Comparison of ENCODE assay signal across 25 cellular contexts in the genomic region with DNA sequence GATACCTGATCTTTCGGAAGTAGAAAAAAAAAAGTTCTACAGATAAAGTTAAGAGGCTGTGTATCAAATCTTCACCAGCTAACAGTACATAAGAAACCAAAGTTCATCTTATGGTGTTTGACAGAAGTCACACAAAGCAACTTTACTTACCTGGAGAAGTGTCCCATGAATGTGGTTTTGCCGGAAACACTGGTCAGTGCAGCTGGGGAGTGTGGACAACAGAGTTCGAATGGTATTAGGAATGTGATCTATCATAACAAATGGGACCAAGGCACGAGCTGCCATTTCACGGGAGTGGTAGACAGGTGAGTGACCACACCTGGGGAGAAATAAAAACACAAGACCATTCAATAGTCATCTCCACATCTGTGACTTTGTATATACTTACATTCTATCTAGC.
DNase-seq lines count a peak whose midpoint lies in the region; ATAC-seq and TF ChIP-seq lines count a peak whose summit lies in the region.
"Had no signal": no experiment of that assay in that cellular context is flagged by ENCODE, and none has a peak within 500 bp of the region (broad histone marks: within the 10 kb centered on the region; RNA-seq: fewer than 3 reads in every experiment).

No MANE protein-coding gene starts in this region.

- no peak for DNase-seq in right lobe of liver
- DNase-seq in hepatocyte (ENCODE audit: low spot score): no peak
- no peak for DNase-seq in thoracic aorta (ENCODE audit: low spot score)
- DNase-seq in hippocampal formation (lab: John Stamatoyannopoulos, UW): no peak
- DNase-seq in breast epithelium (ENCODE audit: low spot score in 2 of 2): no peak
- DNase-seq in T-cell: no peak
- DNase-seq in OCI-M2 (lab: John Stamatoyannopoulos, UW; ENCODE audit: unreplicated experiment): no peak
- DNase-seq: 8988T, ACHN, DMS153, DND-41, GOT3, HFFc6, NCI-H1092, NCI-H1417 treated with DMSO at 0.1 percent for 48 hours, NCI-H1694 treated with DMSO at 0.1 percent for 48 hours, NCI-H2081, NCI-H2227 treated with DMSO at 0.1 percent for 48 hours, NCI-H69, SHP77 had no signal

- H3K4me2 ChIP-seq in hepatocyte: peak overlapping the region; percentile 12

- intact Hi-C loops in right lobe of liver (cut with DNase I): no loop called here
- intact Hi-C loops in breast epithelium (cut with DNase I; ENCODE audit: low total_unique reads): loop anchor here (5.0 kb wide), 1 partner anchor 91 kb away; no protein-coding TSS in a partner anchor

- H3K4me3 Mint-ChIP-seq in T-cell: no peak overlapping the region
- H3K4me3 Mint-ChIP-seq: HFFc6, IgD-negative memory B cell had no signal

- WGBS in liver: 97% methylated on average over 5 of the region's 5 CpGs
- WGBS in right lobe of liver (ENCODE audit: insufficient coverage, low coverage, low lambda C conversion rate, missing lambda C conversion rate): 38% methylated on average over 1 of the region's 5 CpGs
- 91% methylated on average over 5 of the region's 5 CpGs for WGBS in hepatocyte (ENCODE audit: low lambda C conversion rate, missing lambda C conversion rate)

- H3K9me3 Mint-ChIP-seq in T-cell: no peaks in the 10 kb centered on the region
- H3K9me3 Mint-ChIP-seq: HFFc6, IgD-negative memory B cell had no signal

- H3K9me3 ChIP-seq in liver (ENCODE audit: control insufficient read depth in 4 of 4, low read length in 3 of 4): no peaks in the 10 kb centered on the region
- no peaks in the 10 kb centered on the region for H3K9me3 ChIP-seq in right lobe of liver
- H3K9me3 ChIP-seq in hepatocyte (ENCODE audit: low read depth): no peaks in the 10 kb centered on the region
- H3K9me3 ChIP-seq in thoracic aorta: no peaks in the 10 kb centered on the region
- H3K9me3 ChIP-seq in breast epithelium: no peaks in the 10 kb centered on the region
- H3K9me3 ChIP-seq: HAP-1 had no signal

- no peak overlapping the region for H2AFZ ChIP-seq in hepatocyte

- TF ChIP-seq RAD21 in liver (IDR thresholded peaks at IDR 0.05): no peak

- ATAC-seq in right lobe of liver (no peak), thoracic aorta (ENCODE audit: insufficient number of reproducible peaks, low FRiP score, low read depth) (no peak), T-cell (replicated peaks in 1 of 4) (no peak)
- ATAC-seq: Panc1 had no signal

- H3K4me3 ChIP-seq in liver (ENCODE audit: low read depth in 1 of 3, low read length in 3 of 3) (no peak overlapping the region), right lobe of liver (no peak overlapping the region), hepatocyte (no peak overlapping the region), thoracic aorta (no peak overlapping the region), breast epithelium (no peak overlapping the region)
- H3K4me3 ChIP-seq: HAP-1 had no signal

- H3K27me3 Mint-ChIP-seq in T-cell: no peaks in the 10 kb centered on the region
- H3K27me3 Mint-ChIP-seq: IgD-negative memory B cell had no signal

- H3K27ac ChIP-seq in liver (ENCODE audit: low read depth in 1 of 2, low read length in 2 of 2): peak overlapping the region; percentile 5 to 19
- peak overlapping the region in 1 of 3 donors; percentile 37 for H3K27ac ChIP-seq in right lobe of liver
- peak overlapping the region; percentile 21 for H3K27ac ChIP-seq in hepatocyte
- peak overlapping the region; percentile 56 to 67 for H3K27ac ChIP-seq in thoracic aorta
- H3K27ac ChIP-seq in breast epithelium: peak overlapping the region in 1 of 2 donors; percentile 11
- H3K27ac ChIP-seq: RWPE1 had no signal

- H3K27me3 ChIP-seq in liver (ENCODE audit: control insufficient read depth in 4 of 4, insufficient read depth in 4 of 4, low read length in 3 of 4) (no peaks in the 10 kb centered on the region), right lobe of liver (no peaks in the 10 kb centered on the region), hepatocyte (no peaks in the 10 kb centered on the region), thoracic aorta (replicated peaks; ENCODE audit: insufficient read depth) (no peaks in the 10 kb centered on the region), breast epithelium (no peaks in the 10 kb centered on the region)

- no peak for TF ChIP-seq CTCF in liver (IDR thresholded peaks at IDR 0.05; ENCODE audit: low read depth, low read length, missing input control)
- TF ChIP-seq CTCF in right lobe of liver (IDR thresholded peaks at IDR 0.05): no peak
- no peak for TF ChIP-seq CTCF in hepatocyte (IDR thresholded peaks at IDR 0.05; ENCODE audit: poor library complexity)
- no peak for TF ChIP-seq CTCF in thoracic aorta (IDR thresholded peaks at IDR 0.05)
- no peak for TF ChIP-seq CTCF in breast epithelium (IDR thresholded peaks at IDR 0.05)

- H3K9ac ChIP-seq in liver (ENCODE audit: low read depth in 1 of 2, low read length in 2 of 2): no peak overlapping the region

- H3K36me3 ChIP-seq in liver (ENCODE audit: control insufficient read depth in 4 of 4, insufficient read depth in 3 of 4, low read depth in 1 of 4, low read length in 3 of 4) (peaks cover 0 to under 1% (median 0%) of the 10 kb centered on the region in 4 donors), right lobe of liver (no peaks in the 10 kb centered on the region), hepatocyte (replicated peaks; ENCODE audit: insufficient read depth, low read depth) (no peaks in the 10 kb centered on the region), thoracic aorta (no peaks in the 10 kb centered on the region), breast epithelium (no peaks in the 10 kb centered on the region)
- H3K36me3 ChIP-seq: HAP-1 had no signal

- no peak overlapping the region for H3K27ac Mint-ChIP-seq in T-cell
- H3K27ac Mint-ChIP-seq: HFFc6, IgD-negative memory B cell had no signal

- peaks cover 0 to 6% (median 2%) of the 10 kb centered on the region in 3 donors for H3K4me1 Mint-ChIP-seq in T-cell

- no peaks in the 10 kb centered on the region for H3K9me2 ChIP-seq in hepatocyte (replicated peaks; ENCODE audit: insufficient read depth)

- no peaks in the 10 kb centered on the region for H4K20me1 ChIP-seq in hepatocyte (ENCODE audit: insufficient read depth, poor library complexity, severe bottlenecking)

- TF ChIP-seq POLR2A in right lobe of liver (IDR thresholded peaks at IDR 0.05): no peak
- TF ChIP-seq POLR2A in breast epithelium (IDR thresholded peaks at IDR 0.05): no peak

- CTCF ChIA-PET in T-cell (lab: Charles Lee): no interaction called here

- H3K4me1 ChIP-seq in liver (ENCODE audit: control insufficient read depth in 4 of 4, insufficient read depth in 4 of 4, low read length in 3 of 4) (peaks cover 0 to 3% (median 1%) of the 10 kb centered on the region in 4 donors), right lobe of liver (peaks cover 0 to 4% (median 0%) of the 10 kb centered on the region in 4 donors), hepatocyte (ENCODE audit: insufficient read depth) (peaks cover 22% of the 10 kb centered on the region), thoracic aorta (ENCODE audit: control insufficient read depth in 1 of 2, low read depth in 2 of 2) (peaks cover 17 to 52% of the 10 kb centered on the region in 2 donors), breast epithelium (no peaks in the 10 kb centered on the region)

- no peaks in the 10 kb centered on the region for H3K79me2 ChIP-seq in hepatocyte

- POLR2A ChIA-PET in T-cell (lab: Charles Lee): interaction anchor here in 1 of 2 donors (0.5 kb wide), 1 partner anchor 179 kb away, joined by 4 read pairs; no protein-coding TSS in a partner anchor

- H3K36me3 Mint-ChIP-seq in T-cell: peaks cover 64% of the 10 kb centered on the region

TF ChIP-seq in liver, 16 proteins besides CTCF, POLR2A, EP300 and RAD21:
- TF ChIP-seq YY1 (IDR thresholded peaks at IDR 0.05): no peak
